ENCODE assay signal across 8 cellular contexts in genomic region chr12:113184900-113185179, GRCh38. TPM values are rescaled to one million over a fixed set of nuclear protein-coding genes. Genes with fewer than 3 reads are reported as not detected.
DNase-seq lines count a peak whose midpoint lies in the region; ATAC-seq and TF ChIP-seq lines count a peak whose summit lies in the region.

No MANE protein-coding gene starts in this region.

- H3K9ac ChIP-seq in iPS-18a (ENCODE audit: low read length) (peak overlapping the region; percentile 90), skeletal muscle satellite cell (ENCODE audit: low read depth, low read length) (peak overlapping the region; percentile 99)

- H3K27ac Mint-ChIP-seq in brain, result peak overlapping the region; percentile 84 to 95 (median 88)

- H3K27me3 ChIP-seq in iPS-18a (ENCODE audit: control insufficient read depth, insufficient read depth, low read length), result no peaks in the 10 kb centered on the region
- no peaks in the 10 kb centered on the region for H3K27me3 ChIP-seq in skeletal muscle satellite cell (ENCODE audit: control insufficient read depth, insufficient read depth, low read length)

- no peaks in the 10 kb centered on the region for H3K9me3 ChIP-seq in iPS-18a (ENCODE audit: control insufficient read depth, low read depth, low read length)
- H3K9me3 ChIP-seq in skeletal muscle satellite cell (replicated peaks; ENCODE audit: low read length), result no peaks in the 10 kb centered on the region

- peak; percentile 72 for ATAC-seq in HG02973 (IDR thresholded peaks at IDR 0.05; ENCODE audit: unreplicated experiment)

- H3K4me3 ChIP-seq in iPS-18a (ENCODE audit: low read length) (peak overlapping the region; percentile 86), skeletal muscle satellite cell (ENCODE audit: low read length) (peak overlapping the region; percentile 95)

- H3K4me3 Mint-ChIP-seq in brain, result peak overlapping the region; percentile 93 to 96 (median 94)

- peak overlapping the region; percentile 87 for H3K27ac ChIP-seq in iPS-18a (ENCODE audit: low read length)

- H3K27me3 Mint-ChIP-seq in brain, result peaks cover 10% of the 10 kb centered on the region

- H3K9me3 Mint-ChIP-seq in brain, result no peaks in the 10 kb centered on the region

- H3K4me1 Mint-ChIP-seq in brain, result peaks cover 32% of the 10 kb centered on the region

- DNase-seq in NCI-H1436 (lab: John Stamatoyannopoulos, UW) (peak; percentile 84), NCI-H1436 treated with DMSO at 0.1 percent for 48 hours (lab: John Stamatoyannopoulos, UW) (no peak), NCI-H2107 (lab: John Stamatoyannopoulos, UW) (peak; percentile 66), UCSD-AML1 (lab: John Stamatoyannopoulos, UW; ENCODE audit: unreplicated experiment) (peak; percentile 87)

- TF ChIP-seq CTCF in brain (conservative IDR thresholded peaks at IDR 0.05), result no peak

- peaks cover 48% of the 10 kb centered on the region for H3K36me3 Mint-ChIP-seq in brain

- H3K4me2 ChIP-seq in skeletal muscle satellite cell (ENCODE audit: low read length), result peak overlapping the region; percentile 88

- peaks cover 12% of the 10 kb centered on the region for H3K36me3 ChIP-seq in iPS-18a (ENCODE audit: control insufficient read depth, low read depth, low read length)
- peaks cover 20% of the 10 kb centered on the region for H3K36me3 ChIP-seq in skeletal muscle satellite cell (ENCODE audit: insufficient read depth, low read length)

- H3K4me1 ChIP-seq in iPS-18a (ENCODE audit: control insufficient read depth, low read depth, low read length), result no peaks in the 10 kb centered on the region
- peaks cover 11% of the 10 kb centered on the region for H3K4me1 ChIP-seq in skeletal muscle satellite cell (ENCODE audit: control insufficient read depth, insufficient read depth, low read length)

RNA-seq across cellular contexts. Expression of gene DDX54, which starts 0.4 kb away (rescaled TPM):
- 41.9 TPM for polyA plus RNA-seq in brain (ENCODE audit: insufficient read depth, low read depth, low replicate concordance)
- total RNA-seq in skeletal muscle satellite cell (2012; rRNA removed), result 40.2 and 49.2 TPM in 2 replicates

RNA-seq across cellular contexts. Expression of gene RITA1, which starts 0.7 kb away (rescaled TPM):
- polyA plus RNA-seq in brain (ENCODE audit: insufficient read depth, low read depth, low replicate concordance), result 29.7 TPM
- 19.3 and 22.5 TPM in 2 replicates for total RNA-seq in skeletal muscle satellite cell (2012; rRNA removed)

RNA-seq across cellular contexts. Expression of gene CFAP73, which starts 35.3 kb away (rescaled TPM):
- not detected for polyA plus RNA-seq in brain (ENCODE audit: insufficient read depth, low read depth, low replicate concordance)
- total RNA-seq in skeletal muscle satellite cell (2012; rRNA removed), result not detected in 2 replicates

RNA-seq across cellular contexts. Expression of gene TPCN1, which starts 36.4 kb away (rescaled TPM):
- polyA plus RNA-seq in brain (ENCODE audit: insufficient read depth, low read depth, low replicate concordance), result 16.1 TPM
- 12.7 and 13.4 TPM in 2 replicates for total RNA-seq in skeletal muscle satellite cell (2012; rRNA removed)

RNA-seq across cellular contexts. Expression of gene RASAL1, which starts 49.3 kb away (rescaled TPM):
- 12.3 TPM for polyA plus RNA-seq in brain (ENCODE audit: insufficient read depth, low read depth, low replicate concordance)
- not detected in 2 replicates for total RNA-seq in skeletal muscle satellite cell (2012; rRNA removed)
